Comparison of ENCODE assay signal across 26 cellular contexts in genomic region chr14:33847066-33847465, GRCh38.
DNase-seq lines count a peak whose midpoint lies in the region; ATAC-seq and TF ChIP-seq lines count a peak whose summit lies in the region.
"Had no signal": no experiment of that assay in that cellular context is flagged by ENCODE, and none has a peak within 500 bp of the region (broad histone marks: within the 10 kb centered on the region; RNA-seq: fewer than 3 reads in every experiment).

No MANE protein-coding gene starts in this region.

- POLR2A ChIA-PET in RWPE1 (lab: Yijun Ruan, JAX; ENCODE audit: low non-redundant PET), result no interaction called here

- no peak overlapping the region for H3K27ac ChIP-seq in RWPE1
- H3K27ac ChIP-seq: C4-2B, esophagus muscularis mucosa, sigmoid colon, testis had no signal

- DNase-seq in EH (ENCODE audit: low read depth) (peak; percentile 36), M059J (ENCODE audit: low read depth) (peak; percentile 49), astrocyte of the hippocampus (ENCODE audit: low read depth, low spot score) (peak; percentile 32), iris pigment epithelial cell (ENCODE audit: low read depth) (peak; percentile 28), RWPE1 (ENCODE audit: low spot score) (no peak), DMS114 treated with DMSO at 0.1 percent for 48 hours (lab: John Stamatoyannopoulos, UW; ENCODE audit: unreplicated experiment) (no peak)
- DNase-seq: activated CD4-positive, alpha-beta T cell treated with anti-CD3 and anti-CD28 coated beads for 36 hours; activated effector memory CD4-positive, alpha-beta T cell treated with Interleukin-2 at 50 U/mL for 16 hours; activated T-cell treated with anti-CD3 and anti-CD28 coated beads for 4 hours; EL; immature natural killer cell; IMR-90; left ventricle myocardium superior; NCI-H1092; NCI-H1930; NCI-H226; NCI-H82; sigmoid colon; stimulated activated CD4-positive, alpha-beta T cell treated with anti-CD3 and anti-CD28 coated beads, Interleukin-15, amount 100 ng/mL, for 24 hours; stimulated activated naive B cell treated with anti-CD40 and anti-IgM and Interleukin-4, amounts not matched to agents 10 μg/mL and 1 μg/mL and 100 μg/mL, for 72 hours; T-helper 17 cell; testis had no signal

- no peak for TF ChIP-seq CTCF in RWPE1 (conservative IDR thresholded peaks at IDR 0.05; ENCODE audit: low read depth)

- ATAC-seq in esophagus mucosa (no peak), HG02938 (IDR thresholded peaks at IDR 0.05; ENCODE audit: unreplicated experiment) (no peak)
- ATAC-seq: activated CD4-positive, alpha-beta T cell treated with anti-CD3 and anti-CD28 coated beads for 36 hours; left ventricle myocardium superior; stimulated activated naive B cell treated with anti-CD40 and anti-IgM and Interleukin-4, amounts not matched to agents 10 μg/mL and 1 μg/mL and 100 μg/mL, for 72 hours; T-helper 17 cell had no signal

- CTCF ChIA-PET in RWPE1 (lab: Yijun Ruan, JAX), result interaction anchor here (0.6 to 0.7 kb wide), 2 partner anchors 43 to 1947 kb away, joined by 3 read pairs; no protein-coding TSS in a partner anchor

Comparison
In these comparisons a context has a peak if more than half of its experiments do, and no peak if none do; other contexts are left out.
1. DNase-seq: peak in EH (single experiment), M059J (single experiment), astrocyte of the hippocampus (single experiment) and iris pigment epithelial cell (single experiment); none in RWPE1 (single experiment) and DMS114 treated with DMSO at 0.1 percent for 48 hours (single experiment).